ENCODE assay signal across 21 cellular contexts in the genomic region with DNA sequence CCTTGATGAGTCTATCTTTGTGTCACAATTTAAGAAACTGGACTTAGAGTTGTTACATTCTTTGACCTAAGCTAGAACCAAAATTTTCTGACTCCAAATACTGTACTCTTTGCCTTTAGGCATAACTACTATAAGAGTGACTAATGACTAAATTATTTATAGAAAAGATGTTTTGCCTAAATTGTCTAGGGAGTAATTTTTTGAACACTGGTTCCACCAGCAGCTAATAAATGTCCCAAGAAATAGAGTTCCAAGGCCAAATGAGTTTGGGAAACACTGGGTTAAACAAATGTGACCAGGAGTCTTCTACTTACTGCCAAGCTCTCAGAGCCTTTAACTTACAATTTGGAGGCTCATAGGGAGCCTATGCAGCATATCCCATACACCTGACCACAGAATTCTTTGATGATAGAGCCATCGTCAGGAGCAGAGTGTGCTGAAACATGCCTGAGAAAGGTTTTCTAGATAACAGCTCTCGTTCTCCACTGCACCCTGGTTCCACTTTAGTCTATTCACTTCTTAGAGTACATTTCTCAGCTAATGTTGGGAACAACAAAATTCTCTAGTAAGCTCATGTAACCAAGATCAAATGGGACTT.
DNase-seq lines count a peak whose midpoint lies in the region; ATAC-seq, FAIRE-seq and TF ChIP-seq lines count a peak whose summit lies in the region.
"Had no signal": no experiment of that assay in that cellular context is flagged by ENCODE, and none has a peak within 500 bp of the region (broad histone marks: within the 10 kb centered on the region; RNA-seq: fewer than 3 reads in every experiment).

No MANE protein-coding gene starts in this region.

- H2AFZ ChIP-seq in endothelial cell of umbilical vein (ENCODE audit: low read depth, low read length): no peak overlapping the region
- no peak overlapping the region for H2AFZ ChIP-seq in trophoblast cell (ENCODE audit: insufficient read depth, low read length, poor library complexity)

- H3K4ac ChIP-seq in trophoblast cell (ENCODE audit: low read depth, low read length): no peak overlapping the region

- no peak overlapping the region for H3K23ac ChIP-seq in trophoblast cell (ENCODE audit: low read length)

- H3K4me1 ChIP-seq in endothelial cell of umbilical vein (ENCODE audit: control insufficient read depth, extremely low read depth, insufficient read depth, low read length) (peaks cover 73% of the 10 kb centered on the region), trophoblast cell (ENCODE audit: control insufficient read depth in 1 of 2, insufficient read depth in 2 of 2, low read length in 2 of 2) (peaks cover 10 to 17% of the 10 kb centered on the region in 2 experiments)

- TF ChIP-seq CTCF in endothelial cell of umbilical vein (IDR thresholded peaks at IDR 0.05; ENCODE audit: extremely low read depth in 1 of 2, insufficient read depth in 1 of 2, low read depth in 1 of 2, low read length in 2 of 2): no peak

- TF ChIP-seq POLR2A in endothelial cell of umbilical vein (IDR thresholded peaks at IDR 0.05; ENCODE audit: low read depth, low read length): no peak

- peak overlapping the region; percentile 75 for H2AK5ac ChIP-seq in trophoblast cell (ENCODE audit: low read length)

- no CpG with 5 or more reads among the region's 2 CpGs for WGBS in trophoblast cell (ENCODE audit: extremely low coverage, insufficient coverage, insufficient read length)

- no peaks in the 10 kb centered on the region for H3K27me3 ChIP-seq in endothelial cell of umbilical vein (ENCODE audit: control insufficient read depth in 2 of 2, insufficient read depth in 2 of 2, low read length in 2 of 2)
- no peaks in the 10 kb centered on the region for H3K27me3 ChIP-seq in trophoblast cell (ENCODE audit: insufficient read depth, low read length)
- H3K27me3 ChIP-seq in MG63: no peaks in the 10 kb centered on the region
- H3K27me3 ChIP-seq: tibial artery had no signal

- CTCF ChIA-PET in endothelial cell of umbilical vein (lab: Charles Lee): interaction anchor here (0.8 to 3.0 kb wide), 11 partner anchors 26 to 428 kb away, joined by 3 to 21 read pairs (median 4); no protein-coding TSS in a partner anchor

- BruUV-seq in endothelial cell of umbilical vein (replicated peaks; lab: Mats Ljungman, UMichigan): no TSS peak

- H3K18ac ChIP-seq in trophoblast cell (ENCODE audit: low read length): no peak overlapping the region

- H4K12ac ChIP-seq in trophoblast cell (ENCODE audit: low read depth, low read length): no peak overlapping the region

- H3K27ac ChIP-seq in endothelial cell of umbilical vein (ENCODE audit: insufficient read depth, low read depth, low read length) (peak overlapping the region; percentile 25), trophoblast cell (ENCODE audit: low read depth, low read length) (no peak overlapping the region)
- H3K27ac ChIP-seq: heart right ventricle, tibial artery had no signal

- dilution Hi-C loops in endothelial cell of umbilical vein (cut with MboI; ENCODE audit: extremely low pct_ligation_motif_present, low sequenced_read_pairs): no loop called here

- H3K79me1 ChIP-seq in trophoblast cell (ENCODE audit: low read length): peaks cover 18% of the 10 kb centered on the region

- H2BK12ac ChIP-seq in trophoblast cell (ENCODE audit: low read length): peak overlapping the region; percentile 89

- no peak overlapping the region for H3K4me2 ChIP-seq in endothelial cell of umbilical vein (ENCODE audit: insufficient read depth, low read length)
- no peak overlapping the region for H3K4me2 ChIP-seq in trophoblast cell (ENCODE audit: low read length)

- peak overlapping the region; percentile 81 for H2BK120ac ChIP-seq in trophoblast cell (ENCODE audit: insufficient read depth, low read length, poor library complexity)

- intact Hi-C loops in endothelial cell of umbilical vein (cut with micrococcal nuclease): no loop called here

- no peak for ATAC-seq in HG03469 (IDR thresholded peaks at IDR 0.05; ENCODE audit: unreplicated experiment)
- ATAC-seq: heart right ventricle; HepG2; naive thymus-derived CD8-positive, alpha-beta T cell; sciatic nerve had no signal

- POLR2A ChIA-PET in endothelial cell of umbilical vein (lab: Charles Lee): interaction anchor here (0.9 kb wide), 1 partner anchor 23 kb away, joined by 3 read pairs; no protein-coding TSS in a partner anchor

- H3K4me3 ChIP-seq in endothelial cell of umbilical vein (replicated peaks in 1 of 3; ENCODE audit: insufficient read depth in 1 of 3, low read depth in 1 of 3, low read length in 3 of 3): no peak overlapping the region
- no peak overlapping the region for H3K4me3 ChIP-seq in trophoblast cell (ENCODE audit: low read depth, low read length)
- no peak overlapping the region for H3K4me3 ChIP-seq in MG63
- H3K4me3 ChIP-seq: heart right ventricle, tibial artery had no signal

- H3K9ac ChIP-seq in endothelial cell of umbilical vein (replicated peaks; ENCODE audit: extremely low read depth, insufficient read depth, low read length) (no peak overlapping the region), trophoblast cell (ENCODE audit: low read length) (no peak overlapping the region)

- DNase-seq in HCEC 1CT (peak; percentile 74), RPMI7951 (ENCODE audit: low read depth) (peak; percentile 68), endothelial cell of umbilical vein (ENCODE audit: low read depth, low spot score) (no peak), trophoblast cell (peak in 1 of 2 donors; percentile 42), OCI-M1 (lab: John Stamatoyannopoulos, UW) (no peak), NCI-H1436 treated with DMSO at 0.1 percent for 48 hours (lab: John Stamatoyannopoulos, UW) (no peak), MG63 (no peak)
- DNase-seq: activated CD4-positive, alpha-beta T cell treated with anti-CD3 and anti-CD28 coated beads for 48 hours; activated effector memory CD4-positive, alpha-beta T cell treated with anti-CD3 and anti-CD28 coated beads, Interleukin-2, amount 50 U/mL, for 16 hours; heart right ventricle; kidney; MM.1S; naive thymus-derived CD8-positive, alpha-beta T cell; NCI-H1694 treated with DMSO at 0.1 percent for 48 hours; RPMI8226; stimulated activated naive CD4-positive, alpha-beta T cell treated with Interleukin-2 at 50 U/mL for 16 hours; tibial artery had no signal

- H3K79me2 ChIP-seq in endothelial cell of umbilical vein (ENCODE audit: control insufficient read depth, insufficient read depth, low read length) (peaks cover 12% of the 10 kb centered on the region), trophoblast cell (ENCODE audit: control insufficient read depth, insufficient read depth, low read length, poor library complexity) (peaks cover under 1% of the 10 kb centered on the region)

- H4K91ac ChIP-seq in trophoblast cell (ENCODE audit: low read depth, low read length): peak overlapping the region; percentile 58

- H3K9me1 ChIP-seq in endothelial cell of umbilical vein (replicated peaks; ENCODE audit: control insufficient read depth, extremely low read depth, insufficient read depth, low read length): no peaks in the 10 kb centered on the region

- no peak overlapping the region for H4K8ac ChIP-seq in trophoblast cell (ENCODE audit: low read depth, low read length)

- H3K36me3 ChIP-seq in endothelial cell of umbilical vein (ENCODE audit: control insufficient read depth in 2 of 2, extremely low read depth in 1 of 2, insufficient read depth in 2 of 2, low read length in 2 of 2): no peaks in the 10 kb centered on the region
- H3K36me3 ChIP-seq in trophoblast cell (ENCODE audit: control insufficient read depth in 1 of 2, insufficient read depth in 2 of 2, low read length in 2 of 2): no peaks in the 10 kb centered on the region
- no peaks in the 10 kb centered on the region for H3K36me3 ChIP-seq in MG63
- H3K36me3 ChIP-seq: heart right ventricle, tibial artery had no signal

- no peaks in the 10 kb centered on the region for H3K9me3 ChIP-seq in endothelial cell of umbilical vein (replicated peaks; ENCODE audit: control insufficient read depth, insufficient read depth, low read length)
- H3K9me3 ChIP-seq in trophoblast cell (ENCODE audit: insufficient read depth, low read depth, low read length): no peaks in the 10 kb centered on the region
- H3K9me3 ChIP-seq in MG63: peaks cover 7% of the 10 kb centered on the region; the same call in 1 of the 2 replicates
- H3K9me3 ChIP-seq: tibial artery had no signal

- H3K14ac ChIP-seq in trophoblast cell (ENCODE audit: low read length): no peak overlapping the region

- H4K20me1 ChIP-seq in endothelial cell of umbilical vein (replicated peaks; ENCODE audit: control insufficient read depth, extremely low read depth, insufficient read depth, low read length): no peaks in the 10 kb centered on the region

- FAIRE-seq in endothelial cell of umbilical vein (lab: Jason Lieb, UNC): no peak
- FAIRE-seq: HepG2, kidney, TTC549 had no signal

- peak overlapping the region; percentile 82 for H2BK5ac ChIP-seq in trophoblast cell (ENCODE audit: low read depth, low read length, poor library complexity)

TF ChIP-seq in endothelial cell of umbilical vein, 7 proteins besides CTCF, POLR2A, EP300 and RAD21:
- TF ChIP-seq MAX (IDR thresholded peaks at IDR 0.05; ENCODE audit: insufficient read depth, insufficient read length) (no peak), FOS (IDR thresholded peaks at IDR 0.05; ENCODE audit: borderline replicate concordance, insufficient read depth, low read length) (peak; percentile 5)

Comparison
In these comparisons a context has a peak if more than half of its experiments do, and no peak if none do; other contexts are left out.
1. DNase-seq: peak in HCEC 1CT (single experiment) and RPMI7951 (single experiment); none in endothelial cell of umbilical vein (single experiment), OCI-M1 (single experiment), NCI-H1436 treated with DMSO at 0.1 percent for 48 hours (single experiment) and MG63 (single experiment).